In the genomic region with DNA sequence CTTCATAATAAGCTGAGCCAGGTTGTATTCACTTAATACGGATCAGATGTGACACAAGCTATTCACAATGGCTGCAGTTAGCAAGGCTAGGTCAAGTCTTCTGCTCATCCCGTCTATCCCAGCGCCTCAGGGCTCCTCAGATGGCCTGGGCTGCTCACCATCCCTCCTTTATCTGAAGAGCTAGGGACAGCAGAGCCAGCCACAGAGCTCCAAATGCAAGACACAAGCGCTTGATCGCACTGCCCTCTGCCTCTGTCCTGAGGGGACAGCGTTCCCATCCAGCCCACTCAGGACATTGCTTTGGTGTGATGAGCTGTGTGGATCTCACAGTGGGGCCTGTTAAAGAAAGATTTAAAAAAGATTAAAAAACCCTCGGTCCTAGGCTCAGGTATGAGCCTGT, we compare ENCODE assay signal across 25 cellular contexts.
"Had no signal": no experiment of that assay in that cellular context is flagged by ENCODE, and none has a peak within 500 bp of the region (broad histone marks: within the 10 kb centered on the region; RNA-seq: fewer than 3 reads in every experiment).

No MANE protein-coding gene starts in this region.

- H3K36me3 ChIP-seq: heart left ventricle, thoracic aorta, vagina had no signal

- H3K27ac Mint-ChIP-seq: activated B cell treated with CpG ODN at 0.5 μM for 24 hours; activated naive CD4-positive, alpha-beta T cell treated with anti-CD3 and anti-CD28 coated beads, Interleukin-2, amount 50 U/mL, for 24 hours; activated naive CD8-positive, alpha-beta T cell treated with anti-CD3 and anti-CD28 coated beads, Interleukin-2, amount 50 U/mL, for 24 hours; activated T-helper 17 cell treated with anti-CD3 and anti-CD28 coated beads, Interleukin-2, amount 50 U/mL, for 72 hours; immature natural killer cell; T-helper 2 cell treated with Interferon-gamma antibody and Interleukin-4, amounts not matched to agents 5 μg/mL and 100 μg/mL, for 36 hours had no signal

- H3K9me3 ChIP-seq: heart left ventricle, psoas muscle, thoracic aorta, vagina had no signal

- H3K27ac ChIP-seq: foreskin keratinocyte, heart left ventricle, parathyroid adenoma, psoas muscle, thoracic aorta, vagina had no signal

- H3K36me3 Mint-ChIP-seq: activated naive CD4-positive, alpha-beta T cell treated with anti-CD3 and anti-CD28 coated beads, Interleukin-2, amount 50 U/mL, for 24 hours; immature natural killer cell had no signal

- H3K27me3 ChIP-seq: heart left ventricle, vagina had no signal

- H3K27me3 Mint-ChIP-seq: activated B cell treated with CpG ODN at 0.5 μM for 24 hours; activated naive CD8-positive, alpha-beta T cell treated with anti-CD3 and anti-CD28 coated beads, Interleukin-2, amount 50 U/mL, for 24 hours had no signal

- H3K9ac ChIP-seq: parathyroid adenoma had no signal

- ATAC-seq: activated naive CD8-positive, alpha-beta T cell treated with anti-CD3 and anti-CD28 coated beads, Interleukin-2, amount 50 U/mL, for 24 hours; activated T-cell treated with anti-CD3 and anti-CD28 coated beads, Interleukin-2, amount 50 U/mL, for 4 hours; activated T-helper 17 cell treated with anti-CD3 and anti-CD28 coated beads, Interleukin-2, amount 50 U/mL, for 72 hours; esophagus mucosa; foreskin keratinocyte; left lobe of liver; psoas muscle; stimulated activated naive CD8-positive, alpha-beta T cell treated with anti-CD3 and anti-CD28 coated beads, Interleukin-15, Interleukin-2, amounts not matched to agents 100 U/mL and 50 U/mL, for 24 hours had no signal

- DNase-seq: activated B cell treated with CpG ODN at 0.5 μM for 24 hours; activated CD4-positive, alpha-beta T cell treated with anti-CD3 and anti-CD28 coated beads, Interleukin-2, amount 50 U/mL, for 1 hour; activated naive CD8-positive, alpha-beta T cell treated with anti-CD3 and anti-CD28 coated beads, Interleukin-2, amount 50 U/mL, for 24 hours; activated T-cell treated with anti-CD3 and anti-CD28 coated beads, Interleukin-2, amount 50 U/mL, for 4 hours; amygdala; central memory CD4-positive, alpha-beta T cell; foreskin keratinocyte; heart left ventricle; hypothalamus; immature natural killer cell; occipital lobe; psoas muscle; stimulated activated CD4-positive, alpha-beta T cell treated with anti-CD3 and anti-CD28 coated beads, Interleukin-2, amount 100 ng/mL, for 48 hours; stimulated activated naive CD8-positive, alpha-beta T cell treated with anti-CD3 and anti-CD28 coated beads, Interleukin-15, Interleukin-2, amounts not matched to agents 100 U/mL and 50 U/mL, for 24 hours; T-helper 1 cell; trophoblast cell had no signal

- H3K9me3 Mint-ChIP-seq: activated B cell treated with CpG ODN at 0.5 μM for 24 hours; activated naive CD4-positive, alpha-beta T cell treated with anti-CD3 and anti-CD28 coated beads, Interleukin-2, amount 50 U/mL, for 24 hours; activated naive CD8-positive, alpha-beta T cell treated with anti-CD3 and anti-CD28 coated beads, Interleukin-2, amount 50 U/mL, for 24 hours; activated T-cell treated with anti-CD3 and anti-CD28 coated beads, Interleukin-2, amount 50 U/mL, for 4 hours; activated T-helper 17 cell treated with anti-CD3 and anti-CD28 coated beads, Interleukin-2, amount 50 U/mL, for 72 hours; neural crest cell; T-helper 2 cell treated with Interferon-gamma antibody and Interleukin-4, amounts not matched to agents 5 μg/mL and 100 μg/mL, for 36 hours had no signal

- H3K4me3 ChIP-seq: heart left ventricle, psoas muscle, thoracic aorta, vagina had no signal

- H3K79me2 ChIP-seq: parathyroid adenoma had no signal

- H2AFZ ChIP-seq: parathyroid adenoma had no signal

- H3K4me1 Mint-ChIP-seq: activated B cell treated with CpG ODN at 0.5 μM for 24 hours; activated naive CD4-positive, alpha-beta T cell treated with anti-CD3 and anti-CD28 coated beads, Interleukin-2, amount 50 U/mL, for 24 hours; activated naive CD8-positive, alpha-beta T cell treated with anti-CD3 and anti-CD28 coated beads, Interleukin-2, amount 50 U/mL, for 24 hours; activated T-helper 17 cell treated with anti-CD3 and anti-CD28 coated beads, Interleukin-2, amount 50 U/mL, for 72 hours; immature natural killer cell had no signal

- H3K4me1 ChIP-seq: foreskin keratinocyte, heart left ventricle, parathyroid adenoma, psoas muscle, vagina had no signal

- H3K4me3 Mint-ChIP-seq: activated B cell treated with CpG ODN at 0.5 μM for 24 hours; activated naive CD4-positive, alpha-beta T cell treated with anti-CD3 and anti-CD28 coated beads, Interleukin-2, amount 50 U/mL, for 24 hours; activated naive CD8-positive, alpha-beta T cell treated with anti-CD3 and anti-CD28 coated beads, Interleukin-2, amount 50 U/mL, for 24 hours; activated T-cell treated with anti-CD3 and anti-CD28 coated beads, Interleukin-2, amount 50 U/mL, for 4 hours; activated T-helper 17 cell treated with anti-CD3 and anti-CD28 coated beads, Interleukin-2, amount 50 U/mL, for 72 hours; immature natural killer cell; neural crest cell; T-helper 2 cell treated with Interferon-gamma antibody and Interleukin-4, amounts not matched to agents 5 μg/mL and 100 μg/mL, for 36 hours had no signal
